ENCODE assay signal across 16 cellular contexts in genomic region chr7:158276414-158277218, GRCh38.
DNase-seq lines count a peak whose midpoint lies in the region; ATAC-seq, FAIRE-seq and TF ChIP-seq lines count a peak whose summit lies in the region.
"Had no signal": no experiment of that assay in that cellular context is flagged by ENCODE, and none has a peak within 500 bp of the region (broad histone marks: within the 10 kb centered on the region; RNA-seq: fewer than 3 reads in every experiment).

No MANE protein-coding gene starts in this region.

- 0 out of 2 replicates have a peak, but pooled peaks cover 6% of the 10 kb centered on the region for H4K20me1 ChIP-seq in K562 (replicated peaks; ENCODE audit: control insufficient read depth, insufficient read depth, low read length)

- TF ChIP-seq POLR2A in K562 (conservative IDR thresholded peaks at IDR 0.05), result no peak
- TF ChIP-seq POLR2A in suprapubic skin (IDR thresholded peaks at IDR 0.05), result no peak
- no peak for TF ChIP-seq POLR2A in testis (IDR thresholded peaks at IDR 0.05)

- no peaks in the 10 kb centered on the region for H3K9me1 ChIP-seq in K562 (ENCODE audit: control insufficient read depth, insufficient read depth, low read length)

- no TSS peak for BruUV-seq in K562 (replicated peaks; lab: Mats Ljungman, UMichigan)

- H3K27ac Mint-ChIP-seq in activated naive CD8-positive, alpha-beta T cell treated with anti-CD3 and anti-CD28 coated beads, Interleukin-2, amount 10 ng/mL, durations not matched to agents 7 days and 5 days, result no peak overlapping the region
- H3K27ac Mint-ChIP-seq in activated naive CD8-positive, alpha-beta T cell treated with anti-CD3 and anti-CD28 coated beads for 36 hours, result no peak overlapping the region
- H3K27ac Mint-ChIP-seq: CD8-positive, alpha-beta T cell had no signal

- peak; percentile 10 for DNase-seq in activated naive CD8-positive, alpha-beta T cell treated with anti-CD3 and anti-CD28 coated beads, Interleukin-2, amount 10 ng/mL, durations not matched to agents 7 days and 5 days
- no peak for DNase-seq in activated naive CD8-positive, alpha-beta T cell treated with anti-CD3 and anti-CD28 coated beads for 36 hours
- DNase-seq in K562 (ENCODE audit: extremely low read depth in 1 of 4, low spot score in 3 of 4) (no peak), neuronal stem cell (ENCODE audit: low spot score) (no peak), suprapubic skin (ENCODE audit: low spot score in 2 of 2) (peak; percentile 38 to 69), NCI-H1092 (lab: John Stamatoyannopoulos, UW) (no peak), testis (no peak)
- DNase-seq: 8988T; CD8-positive, alpha-beta T cell; NCI-H1417; NCI-H187 treated with DMSO at 0.1 percent for 48 hours; NCI-H69; NK-92 treated with Interleukin-12 subunit alpha and Interleukin-12 subunit beta, amount 100 ng/mL, for 24 hours; OCI-M1 had no signal

- H3K9ac ChIP-seq in K562 (ENCODE audit: insufficient read depth in 1 of 2, low read depth in 2 of 2, low read length in 2 of 2), result no peak overlapping the region
- H3K9ac ChIP-seq in neuronal stem cell (ENCODE audit: low read depth, low read length, poor library complexity), result no peak overlapping the region

- H3K4me2 ChIP-seq in K562 (ENCODE audit: insufficient read depth, low read length) (no peak overlapping the region), neuronal stem cell (ENCODE audit: insufficient read depth, low read length, poor library complexity, severe bottlenecking) (no peak overlapping the region)

- no peak overlapping the region for H2BK15ac ChIP-seq in neuronal stem cell (ENCODE audit: low read length)

- no peaks in the 10 kb centered on the region for H3K27me3 Mint-ChIP-seq in activated naive CD8-positive, alpha-beta T cell treated with anti-CD3 and anti-CD28 coated beads, Interleukin-2, amount 10 ng/mL, durations not matched to agents 7 days and 5 days
- no peaks in the 10 kb centered on the region for H3K27me3 Mint-ChIP-seq in activated naive CD8-positive, alpha-beta T cell treated with anti-CD3 and anti-CD28 coated beads for 36 hours

- 2% methylated on average over 33 of the region's 34 CpGs for WGBS in K562 (ENCODE audit: insufficient coverage, low coverage, missing lambda C conversion rate)
- WGBS in neuronal stem cell (ENCODE audit: extremely low coverage in 2 of 2, insufficient read length in 2 of 2, insufficient replicate concordance in 1 of 2), 2 donors, result no CpG with 5 or more reads among the region's 34 CpGs
- 81% methylated on average over 17 of the region's 34 CpGs for WGBS in suprapubic skin
- 78 to 83% methylated on average over 12 to 32 of the region's 34 CpGs for WGBS in testis, 2 donors

- H2BK120ac ChIP-seq in neuronal stem cell (ENCODE audit: low read depth, low read length), result no peak overlapping the region

- peak overlapping the region; percentile 75 for H2AK5ac ChIP-seq in neuronal stem cell (ENCODE audit: low read depth, low read length)

- H3K4me3 Mint-ChIP-seq in activated naive CD8-positive, alpha-beta T cell treated with anti-CD3 and anti-CD28 coated beads, Interleukin-2, amount 10 ng/mL, durations not matched to agents 7 days and 5 days, result no peak overlapping the region
- H3K4me3 Mint-ChIP-seq in activated naive CD8-positive, alpha-beta T cell treated with anti-CD3 and anti-CD28 coated beads for 36 hours, result no peak overlapping the region
- H3K4me3 Mint-ChIP-seq: CD8-positive, alpha-beta T cell had no signal

- H3K27me3 ChIP-seq in K562 (ENCODE audit: control insufficient read depth in 2 of 2, insufficient read depth in 2 of 2, low read length in 2 of 2), result peaks cover 68 to 94% of the 10 kb centered on the region in 2 experiments
- H3K27me3 ChIP-seq in neuronal stem cell (ENCODE audit: control insufficient read depth in 3 of 3, insufficient read depth in 3 of 3, low read depth in 1 of 3, low read length in 3 of 3), result peaks cover 0 to 3% (median 0%) of the 10 kb centered on the region in 3 experiments
- H3K27me3 ChIP-seq in suprapubic skin, result peaks cover 4% of the 10 kb centered on the region
- H3K27me3 ChIP-seq in testis, result no peaks in the 10 kb centered on the region

- H3K4me1 ChIP-seq in K562 (replicated peaks in 1 of 2; ENCODE audit: control insufficient read depth in 2 of 2, insufficient read depth in 2 of 2, low read length in 2 of 2), result peaks cover 0 to 10% of the 10 kb centered on the region in 2 experiments; a peak in 2 of 5 replicates
- no peaks in the 10 kb centered on the region for H3K4me1 ChIP-seq in neuronal stem cell (ENCODE audit: control insufficient read depth in 2 of 2, insufficient read depth in 1 of 2, low read depth in 1 of 2, low read length in 2 of 2)
- no peaks in the 10 kb centered on the region for H3K4me1 ChIP-seq in suprapubic skin
- H3K4me1 ChIP-seq in testis, result no peaks in the 10 kb centered on the region
- H3K4me1 ChIP-seq: HAP-1 had no signal

- H4K91ac ChIP-seq in neuronal stem cell (ENCODE audit: low read depth, low read length, poor library complexity), result no peak overlapping the region

- CTCF ChIA-PET in K562 (lab: Yijun Ruan, JAX; ENCODE audit: low intra/inter-chr PET ratio), result no interaction called here

- TF ChIP-seq RAD21 in K562 (CRISPR knock-in tag; conservative IDR thresholded peaks at IDR 0.05 in 1 of 2, IDR thresholded peaks at IDR 0.05 in 1 of 2), result no peak

- FAIRE-seq in K562 (lab: Jason Lieb, UNC), result no peak

- H3K4me3 ChIP-seq in K562 (no peak overlapping the region), neuronal stem cell (ENCODE audit: low read length in 2 of 2) (peak overlapping the region in 1 of 2 donors; percentile 19), suprapubic skin (no peak overlapping the region), testis (no peak overlapping the region)
- H3K4me3 ChIP-seq: HAP-1 had no signal

- no peak overlapping the region for H2BK5ac ChIP-seq in neuronal stem cell (ENCODE audit: low read length)

- intact Hi-C loops in K562 (cut with micrococcal nuclease) (no loop called here), testis (cut with DNase I; ENCODE audit: low total_unique reads) (no loop called here)

- H3K27ac ChIP-seq in K562 (ENCODE audit: extremely low read depth, low read depth, low read length), result no peak overlapping the region
- H3K27ac ChIP-seq in neuronal stem cell (replicated peaks; ENCODE audit: low read length), result no peak overlapping the region
- H3K27ac ChIP-seq in suprapubic skin, result no peak overlapping the region
- no peak overlapping the region for H3K27ac ChIP-seq in testis

- H3K79me1 ChIP-seq in neuronal stem cell (ENCODE audit: low read depth, low read length), result no peaks in the 10 kb centered on the region

- TF ChIP-seq EP300 in K562 (IDR thresholded peaks at IDR 0.05; ENCODE audit: low read length) (no peak), suprapubic skin (IDR thresholded peaks at IDR 0.05) (no peak)

- H3K79me2 ChIP-seq in K562 (ENCODE audit: control insufficient read depth, insufficient read depth, low read length), result no peaks in the 10 kb centered on the region

- no peak overlapping the region for H4K8ac ChIP-seq in neuronal stem cell (ENCODE audit: low read depth, low read length)

- no peak overlapping the region for H2BK12ac ChIP-seq in neuronal stem cell (ENCODE audit: low read length)

- H3K9me3 ChIP-seq in K562 (replicated peaks; ENCODE audit: control insufficient read depth, insufficient read depth, low read depth, low read length), result no peaks in the 10 kb centered on the region
- peaks cover 0 to 3% of the 10 kb centered on the region in 2 donors for H3K9me3 ChIP-seq in neuronal stem cell (replicated peaks in 1 of 2; ENCODE audit: control insufficient read depth in 2 of 2, insufficient read depth in 1 of 2, low read depth in 1 of 2, low read length in 2 of 2)
- no peaks in the 10 kb centered on the region for H3K9me3 ChIP-seq in suprapubic skin
- no peaks in the 10 kb centered on the region for H3K9me3 ChIP-seq in testis
- H3K9me3 ChIP-seq: HAP-1 had no signal

- no peak overlapping the region for H3K4ac ChIP-seq in neuronal stem cell (ENCODE audit: low read length)

- H3K9me3 Mint-ChIP-seq in activated naive CD8-positive, alpha-beta T cell treated with anti-CD3 and anti-CD28 coated beads, Interleukin-2, amount 10 ng/mL, durations not matched to agents 7 days and 5 days, result no peaks in the 10 kb centered on the region
- no peaks in the 10 kb centered on the region for H3K9me3 Mint-ChIP-seq in activated naive CD8-positive, alpha-beta T cell treated with anti-CD3 and anti-CD28 coated beads for 36 hours
- H3K9me3 Mint-ChIP-seq: CD8-positive, alpha-beta T cell had no signal

- POLR2A ChIA-PET in activated naive CD8-positive, alpha-beta T cell treated with anti-CD3 and anti-CD28 coated beads, Interleukin-2, amount 10 ng/mL, durations not matched to agents 7 days and 5 days (lab: Charles Lee), result no interaction called here
- POLR2A ChIA-PET in K562 (lab: Yijun Ruan, JAX), result interaction anchor here (0.5 kb wide), 1 partner anchor 779 kb away, joined by 3 read pairs; no protein-coding TSS in a partner anchor

- TF ChIP-seq CTCF in K562 (IDR thresholded peaks at IDR 0.05 in 2 of 3, conservative IDR thresholded peaks at IDR 0.05 in 1 of 3; ENCODE audit: insufficient read depth in 2 of 3, low read depth in 1 of 3, low read length in 3 of 3), result no peak
- no peak for TF ChIP-seq CTCF in suprapubic skin (IDR thresholded peaks at IDR 0.05)
- TF ChIP-seq CTCF in testis (IDR thresholded peaks at IDR 0.05), result no peak

- in situ Hi-C loops in K562 (cut with MboI), result no loop called here

- no peaks in the 10 kb centered on the region for H3K36me3 Mint-ChIP-seq in activated naive CD8-positive, alpha-beta T cell treated with anti-CD3 and anti-CD28 coated beads, Interleukin-2, amount 10 ng/mL, durations not matched to agents 7 days and 5 days
- no peaks in the 10 kb centered on the region for H3K36me3 Mint-ChIP-seq in activated naive CD8-positive, alpha-beta T cell treated with anti-CD3 and anti-CD28 coated beads for 36 hours
- H3K36me3 Mint-ChIP-seq: CD8-positive, alpha-beta T cell had no signal

- no peaks in the 10 kb centered on the region for H3K4me1 Mint-ChIP-seq in activated naive CD8-positive, alpha-beta T cell treated with anti-CD3 and anti-CD28 coated beads, Interleukin-2, amount 10 ng/mL, durations not matched to agents 7 days and 5 days
- no peaks in the 10 kb centered on the region for H3K4me1 Mint-ChIP-seq in activated naive CD8-positive, alpha-beta T cell treated with anti-CD3 and anti-CD28 coated beads for 36 hours

- H3K23ac ChIP-seq in neuronal stem cell (ENCODE audit: low read depth, low read length, poor library complexity), result peak overlapping the region; percentile 17

- no peak overlapping the region for H3K14ac ChIP-seq in neuronal stem cell (ENCODE audit: low read length)

- no peak overlapping the region for H2AFZ ChIP-seq in K562 (ENCODE audit: low read depth, low read length)
- H2AFZ ChIP-seq in neuronal stem cell (ENCODE audit: low read length), result no peak overlapping the region

- no peak for ATAC-seq in activated naive CD8-positive, alpha-beta T cell treated with anti-CD3 and anti-CD28 coated beads, Interleukin-2, amount 10 ng/mL, durations not matched to agents 7 days and 5 days (ENCODE audit: low read depth)
- ATAC-seq in K562 (no peak), HG03460 (IDR thresholded peaks at IDR 0.05; ENCODE audit: unreplicated experiment) (no peak)
- ATAC-seq: CD8-positive, alpha-beta T cell had no signal

- H3K36me3 ChIP-seq in K562 (ENCODE audit: control insufficient read depth, insufficient read depth, low read length), result no peaks in the 10 kb centered on the region
- no peaks in the 10 kb centered on the region for H3K36me3 ChIP-seq in neuronal stem cell (replicated peaks in 1 of 2; ENCODE audit: control insufficient read depth in 2 of 2, insufficient read depth in 2 of 2, low read length in 2 of 2)
- no peaks in the 10 kb centered on the region for H3K36me3 ChIP-seq in suprapubic skin
- no peaks in the 10 kb centered on the region for H3K36me3 ChIP-seq in testis (ENCODE audit: low read depth, missing control alignments)
- H3K36me3 ChIP-seq: HAP-1 had no signal

- H3K18ac ChIP-seq in neuronal stem cell (ENCODE audit: low read length), result peak overlapping the region; percentile 71

Comparison
In these comparisons a context has a peak if more than half of its experiments do, and no peak if none do; other contexts are left out.
1. DNase-seq: peak in activated naive CD8-positive, alpha-beta T cell treated with anti-CD3 and anti-CD28 coated beads, Interleukin-2, amount 10 ng/mL, durations not matched to agents 7 days and 5 days (single experiment) and suprapubic skin (2 of 2); none in activated naive CD8-positive, alpha-beta T cell treated with anti-CD3 and anti-CD28 coated beads for 36 hours (single experiment), K562 (0 of 4), neuronal stem cell (single experiment), NCI-H1092 (single experiment) and testis (single experiment).